ENCODE assay signal across 26 cellular contexts in the genomic region with DNA sequence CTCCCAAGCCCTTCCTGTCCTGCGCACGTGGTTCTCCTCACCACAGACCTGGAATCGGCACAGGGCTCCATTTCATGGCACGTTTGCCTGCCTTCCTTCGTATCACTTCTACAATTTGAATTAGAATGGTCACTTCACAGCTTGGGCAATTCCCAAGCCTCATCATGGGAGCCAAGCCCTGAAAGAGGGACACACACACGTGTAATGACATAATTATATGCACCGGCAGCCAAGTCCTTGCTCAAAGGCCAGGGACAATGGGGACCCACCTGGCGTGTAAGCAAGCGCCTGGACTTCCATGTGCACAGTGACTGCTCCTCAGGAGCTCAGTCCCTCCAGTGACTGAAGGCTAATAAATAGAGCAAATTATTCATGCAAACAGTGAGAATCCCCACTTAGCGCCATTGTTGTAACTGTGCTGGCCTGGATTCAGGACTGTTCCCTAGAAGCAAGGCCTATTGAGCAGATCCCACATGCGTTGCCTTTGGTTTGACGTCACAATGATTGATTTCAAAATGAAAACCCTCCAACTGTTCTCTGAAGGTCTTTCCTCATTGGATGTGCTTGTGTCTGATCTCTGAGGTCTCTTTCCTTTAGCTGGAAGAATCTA.
DNase-seq lines count a peak whose midpoint lies in the region; ATAC-seq and TF ChIP-seq lines count a peak whose summit lies in the region.
"Had no signal": no experiment of that assay in that cellular context is flagged by ENCODE, and none has a peak within 500 bp of the region (broad histone marks: within the 10 kb centered on the region; RNA-seq: fewer than 3 reads in every experiment).

No MANE protein-coding gene starts in this region.

- H3K9me3 ChIP-seq in endodermal cell (ENCODE audit: control insufficient read depth, low read length) = no peaks in the 10 kb centered on the region
- H3K9me3 ChIP-seq: esophagus muscularis mucosa, prostate gland, thyroid gland, vagina had no signal

- peaks cover 10% of the 10 kb centered on the region for H3K4me1 Mint-ChIP-seq in endodermal cell

- no peak overlapping the region for H3K27ac Mint-ChIP-seq in endodermal cell
- H3K27ac Mint-ChIP-seq: activated CD8-positive, alpha-beta T cell treated with anti-CD3 and anti-CD28 coated beads, Interleukin-2, amount 10 ng/mL, durations not matched to agents 7 days and 5 days; activated naive CD8-positive, alpha-beta T cell; IgD-negative memory B cell; memory B cell had no signal

- H3K27me3 Mint-ChIP-seq in endodermal cell (ENCODE audit: insufficient read depth) = no peaks in the 10 kb centered on the region
- H3K27me3 Mint-ChIP-seq: activated naive CD8-positive, alpha-beta T cell; IgD-negative memory B cell; memory B cell had no signal

- no peak overlapping the region for H3K9ac ChIP-seq in endodermal cell (ENCODE audit: extremely low read depth, low read length, poor library complexity, severe bottlenecking)

- 94% methylated on average over 10 to 12 of the region's 12 CpGs for WGBS in endodermal cell (ENCODE audit: insufficient coverage in 1 of 2, insufficient read length in 1 of 2), 2 experiments

- DNase-seq in NCI-H345 (lab: John Stamatoyannopoulos, UW) (peak; percentile 4), NCI-H345 treated with DMSO at 0.1 percent for 48 hours (lab: John Stamatoyannopoulos, UW; ENCODE audit: unreplicated experiment) (no peak), NCI-H2081 (lab: John Stamatoyannopoulos, UW) (peak; percentile 89 to 98), endodermal cell (no peak), superior temporal gyrus (ENCODE audit: extremely low spot score) (peak; percentile 48), SHP77 treated with DMSO at 0.1 percent for 48 hours (lab: John Stamatoyannopoulos, UW) (no peak)
- DNase-seq in activated naive CD4-positive, alpha-beta T cell treated with anti-CD3 and anti-CD28 coated beads, Interleukin-2, amount 50 U/mL, for 16 hours = no peak
- DNase-seq: activated CD8-positive, alpha-beta T cell treated with anti-CD3 and anti-CD28 coated beads, Interleukin-2, amount 10 ng/mL, durations not matched to agents 7 days and 5 days; DMS79; foreskin melanocyte; GDM1; H7; NCI-H1048; NCI-H526 treated with DMSO at 0.1 percent for 48 hours; stimulated activated naive CD4-positive, alpha-beta T cell treated with Interleukin-2 at 50 U/mL for 16 hours; T-helper 1 cell; thyroid gland had no signal

- TF ChIP-seq CTCF in endodermal cell (conservative IDR thresholded peaks at IDR 0.05) = no peak

- no peaks in the 10 kb centered on the region for H3K9me3 Mint-ChIP-seq in endodermal cell
- H3K9me3 Mint-ChIP-seq: IgD-negative memory B cell, memory B cell had no signal

- H3K36me3 ChIP-seq in endodermal cell (ENCODE audit: control insufficient read depth, insufficient read depth, low read length) = no peaks in the 10 kb centered on the region
- H3K36me3 ChIP-seq: prostate gland, thyroid gland, vagina had no signal

- ATAC-seq in HG03460 (IDR thresholded peaks at IDR 0.05; ENCODE audit: unreplicated experiment) = no peak
- ATAC-seq: activated CD4-positive, CD25-positive, alpha-beta regulatory T cell treated with anti-CD3 and anti-CD28 coated beads, Interleukin-2, amount 50 U/mL, for 24 hours; activated CD8-positive, alpha-beta T cell treated with anti-CD3 and anti-CD28 coated beads, Interleukin-2, amount 10 ng/mL, durations not matched to agents 7 days and 5 days had no signal

- H3K27me3 ChIP-seq in endodermal cell (ENCODE audit: control insufficient read depth, insufficient read depth, low read length, poor library complexity, severe bottlenecking) = no peaks in the 10 kb centered on the region
- H3K27me3 ChIP-seq: esophagus muscularis mucosa, thyroid gland, vagina had no signal

- H3K27ac ChIP-seq in endodermal cell (ENCODE audit: low read depth, low read length) = peak overlapping the region; percentile 58
- H3K27ac ChIP-seq: esophagus muscularis mucosa, RWPE1, thyroid gland, vagina had no signal

- H3K4me3 Mint-ChIP-seq in endodermal cell = no peak overlapping the region
- H3K4me3 Mint-ChIP-seq: activated CD8-positive, alpha-beta T cell treated with anti-CD3 and anti-CD28 coated beads, Interleukin-2, amount 10 ng/mL, durations not matched to agents 7 days and 5 days; activated naive CD8-positive, alpha-beta T cell; IgD-negative memory B cell; memory B cell had no signal

- H3K4me3 ChIP-seq in endodermal cell (ENCODE audit: low read length) = no peak overlapping the region
- H3K4me3 ChIP-seq: esophagus muscularis mucosa, prostate gland, thyroid gland, vagina had no signal

- H3K4me1 ChIP-seq in endodermal cell (ENCODE audit: control insufficient read depth, insufficient read depth, low read length) = no peaks in the 10 kb centered on the region

- no peaks in the 10 kb centered on the region for H3K36me3 Mint-ChIP-seq in endodermal cell (ENCODE audit: low read depth)

Comparison
In these comparisons a context has a peak if more than half of its experiments do, and no peak if none do; other contexts are left out.
1. DNase-seq: peak in NCI-H345 (single experiment), NCI-H2081 (2 of 2) and superior temporal gyrus (single experiment); none in NCI-H345 treated with DMSO at 0.1 percent for 48 hours (single experiment), endodermal cell (single experiment), SHP77 treated with DMSO at 0.1 percent for 48 hours (single experiment) and activated naive CD4-positive, alpha-beta T cell treated with anti-CD3 and anti-CD28 coated beads, Interleukin-2, amount 50 U/mL, for 16 hours (single experiment).